Comparison of ENCODE assay signal across 1 cellular context in the genomic region with DNA sequence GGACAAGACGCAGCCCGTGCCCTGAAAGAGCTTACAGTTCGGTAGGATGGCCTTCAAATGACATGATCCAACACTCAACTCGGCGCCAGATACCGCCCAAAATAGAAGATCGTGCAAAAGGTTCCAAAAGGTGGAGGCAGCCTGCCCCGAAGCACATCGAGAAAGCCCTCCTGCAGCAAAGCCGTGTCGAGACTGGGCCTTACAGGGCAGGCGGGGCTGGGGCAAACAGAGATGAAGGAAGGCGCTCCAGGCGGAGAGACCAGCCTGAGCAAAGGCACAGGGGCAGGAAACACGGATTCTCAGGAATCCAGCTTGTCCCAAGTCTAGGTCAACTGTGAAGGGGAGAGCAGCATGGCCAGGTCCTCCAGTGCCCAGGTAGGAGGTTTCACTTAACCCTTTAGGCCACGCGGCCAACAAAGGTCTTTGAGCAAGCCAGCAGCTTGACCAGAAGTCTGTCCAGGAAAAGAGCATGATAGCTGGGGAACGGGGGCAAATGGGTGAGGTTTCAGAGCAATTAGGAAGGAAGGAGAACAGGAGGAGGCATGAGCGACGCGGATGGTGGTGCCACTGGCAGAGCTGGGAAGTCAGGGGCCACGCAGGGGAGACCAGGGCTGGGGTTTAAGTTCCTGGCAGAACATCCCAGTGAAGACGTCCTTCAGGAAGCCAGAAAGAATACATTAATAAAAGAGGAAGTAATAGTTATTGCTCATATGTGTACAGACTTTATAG.
TF ChIP-seq lines count a peak whose summit lies in the region.

No MANE protein-coding gene starts in this region.

TF ChIP-seq in HepG2, 621 proteins besides CTCF, POLR2A, EP300 and RAD21 (continued from another document and continues in another):
- TF ChIP-seq, protein P1, sequence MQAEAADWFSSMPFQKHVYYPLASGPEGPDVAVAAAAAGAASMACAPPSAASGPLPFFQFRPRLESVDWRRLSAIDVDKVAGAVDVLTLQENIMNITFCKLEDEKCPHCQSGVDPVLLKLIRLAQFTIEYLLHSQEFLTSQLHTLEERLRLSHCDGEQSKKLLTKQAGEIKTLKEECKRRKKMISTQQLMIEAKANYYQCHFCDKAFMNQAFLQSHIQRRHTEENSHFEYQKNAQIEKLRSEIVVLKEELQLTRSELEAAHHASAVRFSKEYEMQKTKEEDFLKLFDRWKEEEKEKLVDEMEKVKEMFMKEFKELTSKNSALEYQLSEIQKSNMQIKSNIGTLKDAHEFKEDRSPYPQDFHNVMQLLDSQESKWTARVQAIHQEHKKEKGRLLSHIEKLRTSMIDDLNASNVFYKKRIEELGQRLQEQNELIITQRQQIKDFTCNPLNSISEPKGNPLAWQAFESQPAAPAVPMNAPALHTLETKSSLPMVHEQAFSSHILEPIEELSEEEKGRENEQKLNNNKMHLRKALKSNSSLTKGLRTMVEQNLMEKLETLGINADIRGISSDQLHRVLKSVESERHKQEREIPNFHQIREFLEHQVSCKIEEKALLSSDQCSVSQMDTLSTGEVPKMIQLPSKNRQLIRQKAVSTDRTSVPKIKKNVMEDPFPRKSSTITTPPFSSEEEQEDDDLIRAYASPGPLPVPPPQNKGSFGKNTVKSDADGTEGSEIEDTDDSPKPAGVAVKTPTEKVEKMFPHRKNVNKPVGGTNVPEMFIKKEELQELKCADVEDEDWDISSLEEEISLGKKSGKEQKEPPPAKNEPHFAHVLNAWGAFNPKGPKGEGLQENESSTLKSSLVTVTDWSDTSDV (CRISPR knock-in tag; IDR thresholded peaks at IDR 0.05): 0 out of 2 replicates have a peak, but pooled peaks have one; percentile 5
- TF ChIP-seq SALL1 (CRISPR knock-in tag; IDR thresholded peaks at IDR 0.05) (peak; percentile 50), ZNF598 (CRISPR knock-in tag; IDR thresholded peaks at IDR 0.05; ENCODE audit: borderline replicate concordance) (peak; percentile 63; the same call in 1 of the 2 replicates), HES4 (CRISPR knock-in tag; IDR thresholded peaks at IDR 0.05; ENCODE audit: borderline replicate concordance) (no peak), XRCC5 (optimal IDR thresholded peaks at IDR 0.05; ENCODE audit: low read length) (peak; percentile 62), ASH2L (IDR thresholded peaks at IDR 0.05; ENCODE audit: insufficient read length, low read depth, low read length) (peak; percentile 28), ZNF652 (CRISPR knock-in tag; IDR thresholded peaks at IDR 0.05; ENCODE audit: borderline replicate concordance, low read depth) (peak; percentile 94), SMAD3 (CRISPR knock-in tag; IDR thresholded peaks at IDR 0.05) (0 out of 2 replicates have a peak, but pooled peaks have one; percentile 21), ZNF607 (CRISPR knock-in tag; IDR thresholded peaks at IDR 0.05; ENCODE audit: borderline replicate concordance) (peak; percentile 51; the same call in 1 of the 2 replicates), MZF1 (CRISPR knock-in tag; IDR thresholded peaks at IDR 0.05; ENCODE audit: borderline replicate concordance) (no peak), ZNF572 (CRISPR knock-in tag; IDR thresholded peaks at IDR 0.05) (peak; percentile 75; the same call in 1 of the 2 replicates), ZNF224 (CRISPR knock-in tag; IDR thresholded peaks at IDR 0.05) (no peak; the same call in 1 of the 2 replicates), MATR3 (CRISPR knock-in tag; IDR thresholded peaks at IDR 0.05) (no peak), EEA1 (CRISPR knock-in tag; IDR thresholded peaks at IDR 0.05; ENCODE audit: borderline replicate concordance) (peak; percentile 82; the same call in 1 of the 2 replicates), ARNTL (CRISPR knock-in tag; IDR thresholded peaks at IDR 0.05) (no peak), YEATS4 (CRISPR knock-in tag; IDR thresholded peaks at IDR 0.05; ENCODE audit: borderline replicate concordance) (peak; percentile 25; the same call in 1 of the 2 replicates), SRSF1 (optimal IDR thresholded peaks at IDR 0.05; ENCODE audit: low read depth, low read length) (peak; percentile 51), KAT8 (CRISPR knock-in tag; IDR thresholded peaks at IDR 0.05) (peak; percentile 43), ZNF138 (CRISPR knock-in tag; IDR thresholded peaks at IDR 0.05; ENCODE audit: low read depth) (no peak)
- TF ChIP-seq, protein P2, sequence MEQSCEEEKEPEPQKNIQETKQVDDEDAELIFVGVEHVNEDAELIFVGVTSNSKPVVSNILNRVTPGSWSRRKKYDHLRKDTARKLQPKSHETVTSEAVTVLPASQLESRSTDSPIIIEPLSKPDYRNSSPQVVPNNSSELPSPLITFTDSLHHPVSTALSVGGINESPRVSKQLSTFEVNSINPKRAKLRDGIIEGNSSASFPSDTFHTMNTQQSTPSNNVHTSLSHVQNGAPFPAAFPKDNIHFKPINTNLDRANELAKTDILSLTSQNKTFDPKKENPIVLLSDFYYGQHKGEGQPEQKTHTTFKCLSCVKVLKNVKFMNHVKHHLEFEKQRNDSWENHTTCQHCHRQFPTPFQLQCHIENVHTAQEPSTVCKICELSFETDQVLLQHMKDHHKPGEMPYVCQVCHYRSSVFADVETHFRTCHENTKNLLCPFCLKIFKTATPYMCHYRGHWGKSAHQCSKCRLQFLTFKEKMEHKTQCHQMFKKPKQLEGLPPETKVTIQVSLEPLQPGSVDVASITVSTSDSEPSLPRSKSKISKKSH (CRISPR knock-in tag; IDR thresholded peaks at IDR 0.05; ENCODE audit: borderline replicate concordance): 0 out of 2 replicates have a peak, but pooled peaks have one; percentile 7
- TF ChIP-seq, protein P3, sequence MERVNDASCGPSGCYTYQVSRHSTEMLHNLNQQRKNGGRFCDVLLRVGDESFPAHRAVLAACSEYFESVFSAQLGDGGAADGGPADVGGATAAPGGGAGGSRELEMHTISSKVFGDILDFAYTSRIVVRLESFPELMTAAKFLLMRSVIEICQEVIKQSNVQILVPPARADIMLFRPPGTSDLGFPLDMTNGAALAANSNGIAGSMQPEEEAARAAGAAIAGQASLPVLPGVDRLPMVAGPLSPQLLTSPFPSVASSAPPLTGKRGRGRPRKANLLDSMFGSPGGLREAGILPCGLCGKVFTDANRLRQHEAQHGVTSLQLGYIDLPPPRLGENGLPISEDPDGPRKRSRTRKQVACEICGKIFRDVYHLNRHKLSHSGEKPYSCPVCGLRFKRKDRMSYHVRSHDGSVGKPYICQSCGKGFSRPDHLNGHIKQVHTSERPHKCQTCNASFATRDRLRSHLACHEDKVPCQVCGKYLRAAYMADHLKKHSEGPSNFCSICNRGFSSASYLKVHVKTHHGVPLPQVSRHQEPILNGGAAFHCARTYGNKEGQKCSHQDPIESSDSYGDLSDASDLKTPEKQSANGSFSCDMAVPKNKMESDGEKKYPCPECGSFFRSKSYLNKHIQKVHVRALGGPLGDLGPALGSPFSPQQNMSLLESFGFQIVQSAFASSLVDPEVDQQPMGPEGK (CRISPR knock-in tag; IDR thresholded peaks at IDR 0.05): no peak
- TF ChIP-seq, protein P4, sequence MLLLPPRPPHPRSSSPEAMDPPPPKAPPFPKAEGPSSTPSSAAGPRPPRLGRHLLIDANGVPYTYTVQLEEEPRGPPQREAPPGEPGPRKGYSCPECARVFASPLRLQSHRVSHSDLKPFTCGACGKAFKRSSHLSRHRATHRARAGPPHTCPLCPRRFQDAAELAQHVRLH (CRISPR knock-in tag; IDR thresholded peaks at IDR 0.05; ENCODE audit: borderline replicate concordance, low read depth): 0 out of 2 replicates have a peak, but pooled peaks have one; percentile 32
- TF ChIP-seq, protein P5, sequence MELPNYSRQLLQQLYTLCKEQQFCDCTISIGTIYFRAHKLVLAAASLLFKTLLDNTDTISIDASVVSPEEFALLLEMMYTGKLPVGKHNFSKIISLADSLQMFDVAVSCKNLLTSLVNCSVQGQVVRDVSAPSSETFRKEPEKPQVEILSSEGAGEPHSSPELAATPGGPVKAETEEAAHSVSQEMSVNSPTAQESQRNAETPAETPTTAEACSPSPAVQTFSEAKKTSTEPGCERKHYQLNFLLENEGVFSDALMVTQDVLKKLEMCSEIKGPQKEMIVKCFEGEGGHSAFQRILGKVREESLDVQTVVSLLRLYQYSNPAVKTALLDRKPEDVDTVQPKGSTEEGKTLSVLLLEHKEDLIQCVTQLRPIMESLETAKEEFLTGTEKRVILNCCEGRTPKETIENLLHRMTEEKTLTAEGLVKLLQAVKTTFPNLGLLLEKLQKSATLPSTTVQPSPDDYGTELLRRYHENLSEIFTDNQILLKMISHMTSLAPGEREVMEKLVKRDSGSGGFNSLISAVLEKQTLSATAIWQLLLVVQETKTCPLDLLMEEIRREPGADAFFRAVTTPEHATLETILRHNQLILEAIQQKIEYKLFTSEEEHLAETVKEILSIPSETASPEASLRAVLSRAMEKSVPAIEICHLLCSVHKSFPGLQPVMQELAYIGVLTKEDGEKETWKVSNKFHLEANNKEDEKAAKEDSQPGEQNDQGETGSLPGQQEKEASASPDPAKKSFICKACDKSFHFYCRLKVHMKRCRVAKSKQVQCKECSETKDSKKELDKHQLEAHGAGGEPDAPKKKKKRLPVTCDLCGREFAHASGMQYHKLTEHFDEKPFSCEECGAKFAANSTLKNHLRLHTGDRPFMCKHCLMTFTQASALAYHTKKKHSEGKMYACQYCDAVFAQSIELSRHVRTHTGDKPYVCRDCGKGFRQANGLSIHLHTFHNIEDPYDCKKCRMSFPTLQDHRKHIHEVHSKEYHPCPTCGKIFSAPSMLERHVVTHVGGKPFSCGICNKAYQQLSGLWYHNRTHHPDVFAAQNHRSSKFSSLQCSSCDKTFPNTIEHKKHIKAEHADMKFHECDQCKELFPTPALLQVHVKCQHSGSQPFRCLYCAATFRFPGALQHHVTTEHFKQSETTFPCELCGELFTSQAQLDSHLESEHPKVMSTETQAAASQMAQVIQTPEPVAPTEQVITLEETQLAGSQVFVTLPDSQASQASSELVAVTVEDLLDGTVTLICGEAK (IDR thresholded peaks at IDR 0.05): no peak
- TF ChIP-seq, protein P5 (CRISPR knock-in tag; IDR thresholded peaks at IDR 0.05): peak; percentile 56; the same call in 1 of the 2 replicates
- TF ChIP-seq, protein P6, sequence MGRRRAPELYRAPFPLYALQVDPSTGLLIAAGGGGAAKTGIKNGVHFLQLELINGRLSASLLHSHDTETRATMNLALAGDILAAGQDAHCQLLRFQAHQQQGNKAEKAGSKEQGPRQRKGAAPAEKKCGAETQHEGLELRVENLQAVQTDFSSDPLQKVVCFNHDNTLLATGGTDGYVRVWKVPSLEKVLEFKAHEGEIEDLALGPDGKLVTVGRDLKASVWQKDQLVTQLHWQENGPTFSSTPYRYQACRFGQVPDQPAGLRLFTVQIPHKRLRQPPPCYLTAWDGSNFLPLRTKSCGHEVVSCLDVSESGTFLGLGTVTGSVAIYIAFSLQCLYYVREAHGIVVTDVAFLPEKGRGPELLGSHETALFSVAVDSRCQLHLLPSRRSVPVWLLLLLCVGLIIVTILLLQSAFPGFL (CRISPR knock-in tag; IDR thresholded peaks at IDR 0.05): 0 out of 2 replicates have a peak, but pooled peaks have one; percentile 7
- TF ChIP-seq, protein P7, sequence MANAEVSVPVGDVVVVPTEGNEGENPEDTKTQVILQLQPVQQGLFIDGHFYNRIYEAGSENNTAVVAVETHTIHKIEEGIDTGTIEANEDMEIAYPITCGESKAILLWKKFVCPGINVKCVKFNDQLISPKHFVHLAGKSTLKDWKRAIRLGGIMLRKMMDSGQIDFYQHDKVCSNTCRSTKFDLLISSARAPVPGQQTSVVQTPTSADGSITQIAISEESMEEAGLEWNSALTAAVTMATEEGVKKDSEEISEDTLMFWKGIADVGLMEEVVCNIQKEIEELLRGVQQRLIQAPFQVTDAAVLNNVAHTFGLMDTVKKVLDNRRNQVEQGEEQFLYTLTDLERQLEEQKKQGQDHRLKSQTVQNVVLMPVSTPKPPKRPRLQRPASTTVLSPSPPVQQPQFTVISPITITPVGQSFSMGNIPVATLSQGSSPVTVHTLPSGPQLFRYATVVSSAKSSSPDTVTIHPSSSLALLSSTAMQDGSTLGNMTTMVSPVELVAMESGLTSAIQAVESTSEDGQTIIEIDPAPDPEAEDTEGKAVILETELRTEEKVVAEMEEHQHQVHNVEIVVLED (CRISPR knock-in tag; IDR thresholded peaks at IDR 0.05; ENCODE audit: borderline replicate concordance): peak; percentile 9; the same call in 1 of the 2 replicates
- TF ChIP-seq, protein P8, sequence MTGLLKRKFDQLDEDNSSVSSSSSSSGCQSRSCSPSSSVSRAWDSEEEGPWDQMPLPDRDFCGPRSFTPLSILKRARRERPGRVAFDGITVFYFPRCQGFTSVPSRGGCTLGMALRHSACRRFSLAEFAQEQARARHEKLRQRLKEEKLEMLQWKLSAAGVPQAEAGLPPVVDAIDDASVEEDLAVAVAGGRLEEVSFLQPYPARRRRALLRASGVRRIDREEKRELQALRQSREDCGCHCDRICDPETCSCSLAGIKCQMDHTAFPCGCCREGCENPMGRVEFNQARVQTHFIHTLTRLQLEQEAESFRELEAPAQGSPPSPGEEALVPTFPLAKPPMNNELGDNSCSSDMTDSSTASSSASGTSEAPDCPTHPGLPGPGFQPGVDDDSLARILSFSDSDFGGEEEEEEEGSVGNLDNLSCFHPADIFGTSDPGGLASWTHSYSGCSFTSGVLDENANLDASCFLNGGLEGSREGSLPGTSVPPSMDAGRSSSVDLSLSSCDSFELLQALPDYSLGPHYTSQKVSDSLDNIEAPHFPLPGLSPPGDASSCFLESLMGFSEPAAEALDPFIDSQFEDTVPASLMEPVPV (CRISPR knock-in tag; IDR thresholded peaks at IDR 0.05): no peak
- TF ChIP-seq, protein P9, sequence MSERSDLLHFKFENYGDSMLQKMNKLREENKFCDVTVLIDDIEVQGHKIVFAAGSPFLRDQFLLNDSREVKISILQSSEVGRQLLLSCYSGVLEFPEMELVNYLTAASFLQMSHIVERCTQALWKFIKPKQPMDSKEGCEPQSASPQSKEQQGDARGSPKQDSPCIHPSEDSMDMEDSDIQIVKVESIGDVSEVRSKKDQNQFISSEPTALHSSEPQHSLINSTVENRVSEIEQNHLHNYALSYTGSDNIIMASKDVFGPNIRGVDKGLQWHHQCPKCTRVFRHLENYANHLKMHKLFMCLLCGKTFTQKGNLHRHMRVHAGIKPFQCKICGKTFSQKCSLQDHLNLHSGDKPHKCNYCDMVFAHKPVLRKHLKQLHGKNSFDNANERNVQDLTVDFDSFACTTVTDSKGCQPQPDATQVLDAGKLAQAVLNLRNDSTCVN (CRISPR knock-in tag; IDR thresholded peaks at IDR 0.05; ENCODE audit: borderline replicate concordance): no peak; the same call in 1 of the 2 replicates
